ENCODE assay signal across 1 cellular context in the genomic region with DNA sequence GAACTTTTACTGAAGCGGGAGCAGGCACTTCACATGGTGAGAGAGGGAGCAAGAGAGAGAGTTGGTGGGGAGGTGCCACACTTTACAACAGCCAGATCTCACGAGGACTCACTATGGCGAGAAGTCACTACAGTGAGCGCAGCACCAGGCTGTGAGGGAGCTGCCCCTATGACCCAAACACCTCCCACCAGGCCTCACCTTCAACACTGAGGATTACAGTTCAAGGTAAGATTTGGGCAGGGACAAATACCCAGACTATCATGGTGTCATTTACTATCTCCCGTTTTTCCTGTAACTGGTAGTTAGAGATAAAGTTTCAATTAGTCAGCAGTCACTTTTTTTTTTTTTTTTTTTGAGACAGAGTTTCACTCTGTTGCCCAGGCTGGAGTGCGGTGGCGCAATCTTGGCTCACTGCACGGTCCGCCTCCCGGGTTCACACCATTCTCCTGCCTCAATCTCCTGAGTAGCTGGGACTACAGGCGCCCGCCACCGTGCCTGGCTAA.
A peak's percentile ranks its signal among the peaks of the same experiment; 100 is the strongest.
TF ChIP-seq lines count a peak whose summit lies in the region.

No MANE protein-coding gene starts in this region.

TF ChIP-seq in K562, 482 proteins besides CTCF, POLR2A, EP300 and RAD21 (continued from another document and continues in another):
- TF ChIP-seq, protein P1, sequence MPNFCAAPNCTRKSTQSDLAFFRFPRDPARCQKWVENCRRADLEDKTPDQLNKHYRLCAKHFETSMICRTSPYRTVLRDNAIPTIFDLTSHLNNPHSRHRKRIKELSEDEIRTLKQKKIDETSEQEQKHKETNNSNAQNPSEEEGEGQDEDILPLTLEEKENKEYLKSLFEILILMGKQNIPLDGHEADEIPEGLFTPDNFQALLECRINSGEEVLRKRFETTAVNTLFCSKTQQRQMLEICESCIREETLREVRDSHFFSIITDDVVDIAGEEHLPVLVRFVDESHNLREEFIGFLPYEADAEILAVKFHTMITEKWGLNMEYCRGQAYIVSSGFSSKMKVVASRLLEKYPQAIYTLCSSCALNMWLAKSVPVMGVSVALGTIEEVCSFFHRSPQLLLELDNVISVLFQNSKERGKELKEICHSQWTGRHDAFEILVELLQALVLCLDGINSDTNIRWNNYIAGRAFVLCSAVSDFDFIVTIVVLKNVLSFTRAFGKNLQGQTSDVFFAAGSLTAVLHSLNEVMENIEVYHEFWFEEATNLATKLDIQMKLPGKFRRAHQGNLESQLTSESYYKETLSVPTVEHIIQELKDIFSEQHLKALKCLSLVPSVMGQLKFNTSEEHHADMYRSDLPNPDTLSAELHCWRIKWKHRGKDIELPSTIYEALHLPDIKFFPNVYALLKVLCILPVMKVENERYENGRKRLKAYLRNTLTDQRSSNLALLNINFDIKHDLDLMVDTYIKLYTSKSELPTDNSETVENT (CRISPR knock-in tag; IDR thresholded peaks at IDR 0.05), result no peak
- TF ChIP-seq, protein P2, sequence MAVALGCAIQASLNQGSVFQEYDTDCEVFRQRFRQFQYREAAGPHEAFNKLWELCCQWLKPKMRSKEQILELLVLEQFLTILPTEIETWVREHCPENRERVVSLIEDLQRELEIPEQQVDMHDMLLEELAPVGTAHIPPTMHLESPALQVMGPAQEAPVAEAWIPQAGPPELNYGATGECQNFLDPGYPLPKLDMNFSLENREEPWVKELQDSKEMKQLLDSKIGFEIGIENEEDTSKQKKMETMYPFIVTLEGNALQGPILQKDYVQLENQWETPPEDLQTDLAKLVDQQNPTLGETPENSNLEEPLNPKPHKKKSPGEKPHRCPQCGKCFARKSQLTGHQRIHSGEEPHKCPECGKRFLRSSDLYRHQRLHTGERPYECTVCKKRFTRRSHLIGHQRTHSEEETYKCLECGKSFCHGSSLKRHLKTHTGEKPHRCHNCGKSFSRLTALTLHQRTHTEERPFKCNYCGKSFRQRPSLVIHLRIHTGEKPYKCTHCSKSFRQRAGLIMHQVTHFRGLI (CRISPR knock-in tag; IDR thresholded peaks at IDR 0.05), result no peak
- TF ChIP-seq PML (IDR thresholded peaks at IDR 0.05; ENCODE audit: low read length) (peak; percentile 47; the same call in 1 of the 2 replicates), NFIC (IDR thresholded peaks at IDR 0.05) (peak; percentile 41), HDAC1 (IDR thresholded peaks at IDR 0.05) (peak in 1 of 2 experiments; percentile 39; a peak in 1 of 4 replicates), CBFA2T2 (conservative IDR thresholded peaks at IDR 0.05) (peak; percentile 81), CREBBP (IDR thresholded peaks at IDR 0.05; ENCODE audit: low read depth, low read length) (no peak), HLTF (IDR thresholded peaks at IDR 0.05) (no peak; the same call in 1 of the 2 replicates), XRCC5 (IDR thresholded peaks at IDR 0.05; ENCODE audit: low read depth, low read length) (no peak), MBD2 (IDR thresholded peaks at IDR 0.05; ENCODE audit: borderline replicate concordance, low read depth) (no peak), SREBF2 (CRISPR knock-in tag; IDR thresholded peaks at IDR 0.05) (no peak), ZNF3 (CRISPR knock-in tag; IDR thresholded peaks at IDR 0.05) (no peak), ZC3H4 (CRISPR knock-in tag; IDR thresholded peaks at IDR 0.05; ENCODE audit: borderline replicate concordance) (no peak), ZNF239 (CRISPR knock-in tag; IDR thresholded peaks at IDR 0.05) (no peak), C11orf30 (IDR thresholded peaks at IDR 0.05; ENCODE audit: low read depth) (peak; percentile 51; the same call in 1 of the 2 replicates), TRIM24 (IDR thresholded peaks at IDR 0.05) (peak; percentile 95 to 97), COPS2 (conservative IDR thresholded peaks at IDR 0.05) (no peak), ZBED1 (IDR thresholded peaks at IDR 0.05) (no peak), SIN3A (IDR thresholded peaks at IDR 0.05; ENCODE audit: borderline replicate concordance in 2 of 2, control insufficient read depth in 1 of 2, low read depth in 2 of 2, low read length in 2 of 2) (no peak), HNRNPH1 (optimal IDR thresholded peaks at IDR 0.05; ENCODE audit: low read depth, low read length) (no peak), CBX1 (IDR thresholded peaks at IDR 0.05; ENCODE audit: low read depth) (no peak), POU5F1 (IDR thresholded peaks at IDR 0.05; ENCODE audit: borderline replicate concordance, low read depth, low read length, partially characterized antibody) (no peak), IFI16 (CRISPR knock-in tag; IDR thresholded peaks at IDR 0.05) (no peak), TOE1 (IDR thresholded peaks at IDR 0.05; ENCODE audit: borderline replicate concordance) (0 out of 2 replicates have a peak, but pooled peaks have one; percentile 42), TOE1 (CRISPR knock-in tag; IDR thresholded peaks at IDR 0.05; ENCODE audit: borderline replicate concordance, low read depth) (no peak), SRSF9 (IDR thresholded peaks at IDR 0.05; ENCODE audit: borderline replicate concordance, low read depth, low read length) (no peak), EP400 (IDR thresholded peaks at IDR 0.05) (peak; percentile 59), ZNF764 (CRISPR knock-in tag; IDR thresholded peaks at IDR 0.05; ENCODE audit: low read depth) (no peak), STAT5B (CRISPR knock-in tag; IDR thresholded peaks at IDR 0.05) (no peak)
- TF ChIP-seq, protein P3, sequence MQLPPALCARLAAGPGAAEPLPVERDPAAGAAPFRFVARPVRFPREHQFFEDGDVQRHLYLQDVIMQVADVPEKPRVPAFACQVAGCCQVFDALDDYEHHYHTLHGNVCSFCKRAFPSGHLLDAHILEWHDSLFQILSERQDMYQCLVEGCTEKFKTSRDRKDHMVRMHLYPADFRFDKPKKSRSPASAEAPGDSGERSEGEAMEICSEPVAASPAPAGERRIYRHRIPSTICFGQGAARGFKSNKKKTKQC (CRISPR knock-in tag; IDR thresholded peaks at IDR 0.05), result no peak
- TF ChIP-seq, protein P4, sequence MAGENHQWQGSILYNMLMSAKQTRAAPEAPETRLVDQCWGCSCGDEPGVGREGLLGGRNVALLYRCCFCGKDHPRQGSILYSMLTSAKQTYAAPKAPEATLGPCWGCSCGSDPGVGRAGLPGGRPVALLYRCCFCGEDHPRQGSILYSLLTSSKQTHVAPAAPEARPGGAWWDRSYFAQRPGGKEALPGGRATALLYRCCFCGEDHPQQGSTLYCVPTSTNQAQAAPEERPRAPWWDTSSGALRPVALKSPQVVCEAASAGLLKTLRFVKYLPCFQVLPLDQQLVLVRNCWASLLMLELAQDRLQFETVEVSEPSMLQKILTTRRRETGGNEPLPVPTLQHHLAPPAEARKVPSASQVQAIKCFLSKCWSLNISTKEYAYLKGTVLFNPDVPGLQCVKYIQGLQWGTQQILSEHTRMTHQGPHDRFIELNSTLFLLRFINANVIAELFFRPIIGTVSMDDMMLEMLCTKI (IDR thresholded peaks at IDR 0.05; ENCODE audit: partially characterized antibody), result no peak
- TF ChIP-seq, protein P5, sequence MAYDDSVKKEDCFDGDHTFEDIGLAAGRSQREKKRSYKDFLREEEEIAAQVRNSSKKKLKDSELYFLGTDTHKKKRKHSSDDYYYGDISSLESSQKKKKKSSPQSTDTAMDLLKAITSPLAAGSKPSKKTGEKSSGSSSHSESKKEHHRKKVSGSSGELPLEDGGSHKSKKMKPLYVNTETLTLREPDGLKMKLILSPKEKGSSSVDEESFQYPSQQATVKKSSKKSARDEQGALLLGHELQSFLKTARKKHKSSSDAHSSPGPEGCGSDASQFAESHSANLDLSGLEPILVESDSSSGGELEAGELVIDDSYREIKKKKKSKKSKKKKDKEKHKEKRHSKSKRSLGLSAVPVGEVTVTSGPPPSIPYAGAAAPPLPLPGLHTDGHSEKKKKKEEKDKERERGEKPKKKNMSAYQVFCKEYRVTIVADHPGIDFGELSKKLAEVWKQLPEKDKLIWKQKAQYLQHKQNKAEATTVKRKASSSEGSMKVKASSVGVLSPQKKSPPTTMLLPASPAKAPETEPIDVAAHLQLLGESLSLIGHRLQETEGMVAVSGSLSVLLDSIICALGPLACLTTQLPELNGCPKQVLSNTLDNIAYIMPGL (CRISPR knock-in tag; IDR thresholded peaks at IDR 0.05), result no peak
- TF ChIP-seq, protein P6, sequence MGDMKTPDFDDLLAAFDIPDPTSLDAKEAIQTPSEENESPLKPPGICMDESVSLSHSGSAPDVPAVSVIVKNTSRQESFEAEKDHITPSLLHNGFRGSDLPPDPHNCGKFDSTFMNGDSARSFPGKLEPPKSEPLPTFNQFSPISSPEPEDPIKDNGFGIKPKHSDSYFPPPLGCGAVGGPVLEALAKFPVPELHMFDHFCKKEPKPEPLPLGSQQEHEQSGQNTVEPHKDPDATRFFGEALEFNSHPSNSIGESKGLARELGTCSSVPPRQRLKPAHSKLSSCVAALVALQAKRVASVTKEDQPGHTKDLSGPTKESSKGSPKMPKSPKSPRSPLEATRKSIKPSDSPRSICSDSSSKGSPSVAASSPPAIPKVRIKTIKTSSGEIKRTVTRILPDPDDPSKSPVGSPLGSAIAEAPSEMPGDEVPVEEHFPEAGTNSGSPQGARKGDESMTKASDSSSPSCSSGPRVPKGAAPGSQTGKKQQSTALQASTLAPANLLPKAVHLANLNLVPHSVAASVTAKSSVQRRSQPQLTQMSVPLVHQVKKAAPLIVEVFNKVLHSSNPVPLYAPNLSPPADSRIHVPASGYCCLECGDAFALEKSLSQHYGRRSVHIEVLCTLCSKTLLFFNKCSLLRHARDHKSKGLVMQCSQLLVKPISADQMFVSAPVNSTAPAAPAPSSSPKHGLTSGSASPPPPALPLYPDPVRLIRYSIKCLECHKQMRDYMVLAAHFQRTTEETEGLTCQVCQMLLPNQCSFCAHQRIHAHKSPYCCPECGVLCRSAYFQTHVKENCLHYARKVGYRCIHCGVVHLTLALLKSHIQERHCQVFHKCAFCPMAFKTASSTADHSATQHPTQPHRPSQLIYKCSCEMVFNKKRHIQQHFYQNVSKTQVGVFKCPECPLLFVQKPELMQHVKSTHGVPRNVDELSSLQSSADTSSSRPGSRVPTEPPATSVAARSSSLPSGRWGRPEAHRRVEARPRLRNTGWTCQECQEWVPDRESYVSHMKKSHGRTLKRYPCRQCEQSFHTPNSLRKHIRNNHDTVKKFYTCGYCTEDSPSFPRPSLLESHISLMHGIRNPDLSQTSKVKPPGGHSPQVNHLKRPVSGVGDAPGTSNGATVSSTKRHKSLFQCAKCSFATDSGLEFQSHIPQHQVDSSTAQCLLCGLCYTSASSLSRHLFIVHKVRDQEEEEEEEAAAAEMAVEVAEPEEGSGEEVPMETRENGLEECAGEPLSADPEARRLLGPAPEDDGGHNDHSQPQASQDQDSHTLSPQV (IDR thresholded peaks at IDR 0.05), result peak; percentile 64; the same call in 1 of the 2 replicates
- TF ChIP-seq, protein P7, sequence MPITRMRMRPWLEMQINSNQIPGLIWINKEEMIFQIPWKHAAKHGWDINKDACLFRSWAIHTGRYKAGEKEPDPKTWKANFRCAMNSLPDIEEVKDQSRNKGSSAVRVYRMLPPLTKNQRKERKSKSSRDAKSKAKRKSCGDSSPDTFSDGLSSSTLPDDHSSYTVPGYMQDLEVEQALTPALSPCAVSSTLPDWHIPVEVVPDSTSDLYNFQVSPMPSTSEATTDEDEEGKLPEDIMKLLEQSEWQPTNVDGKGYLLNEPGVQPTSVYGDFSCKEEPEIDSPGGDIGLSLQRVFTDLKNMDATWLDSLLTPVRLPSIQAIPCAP (CRISPR knock-in tag; IDR thresholded peaks at IDR 0.05; ENCODE audit: borderline replicate concordance), result no peak
- TF ChIP-seq, protein P8, sequence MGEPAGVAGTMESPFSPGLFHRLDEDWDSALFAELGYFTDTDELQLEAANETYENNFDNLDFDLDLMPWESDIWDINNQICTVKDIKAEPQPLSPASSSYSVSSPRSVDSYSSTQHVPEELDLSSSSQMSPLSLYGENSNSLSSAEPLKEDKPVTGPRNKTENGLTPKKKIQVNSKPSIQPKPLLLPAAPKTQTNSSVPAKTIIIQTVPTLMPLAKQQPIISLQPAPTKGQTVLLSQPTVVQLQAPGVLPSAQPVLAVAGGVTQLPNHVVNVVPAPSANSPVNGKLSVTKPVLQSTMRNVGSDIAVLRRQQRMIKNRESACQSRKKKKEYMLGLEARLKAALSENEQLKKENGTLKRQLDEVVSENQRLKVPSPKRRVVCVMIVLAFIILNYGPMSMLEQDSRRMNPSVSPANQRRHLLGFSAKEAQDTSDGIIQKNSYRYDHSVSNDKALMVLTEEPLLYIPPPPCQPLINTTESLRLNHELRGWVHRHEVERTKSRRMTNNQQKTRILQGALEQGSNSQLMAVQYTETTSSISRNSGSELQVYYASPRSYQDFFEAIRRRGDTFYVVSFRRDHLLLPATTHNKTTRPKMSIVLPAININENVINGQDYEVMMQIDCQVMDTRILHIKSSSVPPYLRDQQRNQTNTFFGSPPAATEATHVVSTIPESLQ (CRISPR knock-in tag; IDR thresholded peaks at IDR 0.05), result no peak
- TF ChIP-seq, protein P9, sequence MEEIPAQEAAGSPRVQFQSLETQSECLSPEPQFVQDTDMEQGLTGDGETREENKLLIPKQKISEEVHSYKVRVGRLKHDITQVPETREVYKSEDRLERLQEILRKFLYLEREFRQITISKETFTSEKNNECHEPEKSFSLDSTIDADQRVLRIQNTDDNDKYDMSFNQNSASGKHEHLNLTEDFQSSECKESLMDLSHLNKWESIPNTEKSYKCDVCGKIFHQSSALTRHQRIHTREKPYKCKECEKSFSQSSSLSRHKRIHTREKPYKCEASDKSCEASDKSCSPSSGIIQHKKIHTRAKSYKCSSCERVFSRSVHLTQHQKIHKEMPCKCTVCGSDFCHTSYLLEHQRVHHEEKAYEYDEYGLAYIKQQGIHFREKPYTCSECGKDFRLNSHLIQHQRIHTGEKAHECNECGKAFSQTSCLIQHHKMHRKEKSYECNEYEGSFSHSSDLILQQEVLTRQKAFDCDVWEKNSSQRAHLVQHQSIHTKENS (CRISPR knock-in tag; IDR thresholded peaks at IDR 0.05), result no peak
- TF ChIP-seq, protein P10, sequence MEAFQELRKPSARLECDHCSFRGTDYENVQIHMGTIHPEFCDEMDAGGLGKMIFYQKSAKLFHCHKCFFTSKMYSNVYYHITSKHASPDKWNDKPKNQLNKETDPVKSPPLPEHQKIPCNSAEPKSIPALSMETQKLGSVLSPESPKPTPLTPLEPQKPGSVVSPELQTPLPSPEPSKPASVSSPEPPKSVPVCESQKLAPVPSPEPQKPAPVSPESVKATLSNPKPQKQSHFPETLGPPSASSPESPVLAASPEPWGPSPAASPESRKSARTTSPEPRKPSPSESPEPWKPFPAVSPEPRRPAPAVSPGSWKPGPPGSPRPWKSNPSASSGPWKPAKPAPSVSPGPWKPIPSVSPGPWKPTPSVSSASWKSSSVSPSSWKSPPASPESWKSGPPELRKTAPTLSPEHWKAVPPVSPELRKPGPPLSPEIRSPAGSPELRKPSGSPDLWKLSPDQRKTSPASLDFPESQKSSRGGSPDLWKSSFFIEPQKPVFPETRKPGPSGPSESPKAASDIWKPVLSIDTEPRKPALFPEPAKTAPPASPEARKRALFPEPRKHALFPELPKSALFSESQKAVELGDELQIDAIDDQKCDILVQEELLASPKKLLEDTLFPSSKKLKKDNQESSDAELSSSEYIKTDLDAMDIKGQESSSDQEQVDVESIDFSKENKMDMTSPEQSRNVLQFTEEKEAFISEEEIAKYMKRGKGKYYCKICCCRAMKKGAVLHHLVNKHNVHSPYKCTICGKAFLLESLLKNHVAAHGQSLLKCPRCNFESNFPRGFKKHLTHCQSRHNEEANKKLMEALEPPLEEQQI (IDR thresholded peaks at IDR 0.05), result peak; percentile 86
- TF ChIP-seq, protein P11, sequence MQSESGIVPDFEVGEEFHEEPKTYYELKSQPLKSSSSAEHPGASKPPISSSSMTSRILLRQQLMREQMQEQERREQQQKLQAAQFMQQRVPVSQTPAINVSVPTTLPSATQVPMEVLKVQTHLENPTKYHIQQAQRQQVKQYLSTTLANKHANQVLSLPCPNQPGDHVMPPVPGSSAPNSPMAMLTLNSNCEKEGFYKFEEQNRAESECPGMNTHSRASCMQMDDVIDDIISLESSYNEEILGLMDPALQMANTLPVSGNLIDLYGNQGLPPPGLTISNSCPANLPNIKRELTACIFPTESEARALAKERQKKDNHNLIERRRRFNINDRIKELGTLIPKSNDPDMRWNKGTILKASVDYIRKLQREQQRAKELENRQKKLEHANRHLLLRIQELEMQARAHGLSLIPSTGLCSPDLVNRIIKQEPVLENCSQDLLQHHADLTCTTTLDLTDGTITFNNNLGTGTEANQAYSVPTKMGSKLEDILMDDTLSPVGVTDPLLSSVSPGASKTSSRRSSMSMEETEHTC (IDR thresholded peaks at IDR 0.05), result no peak
